In genomic region chr2:62743506-62743905, GRCh38 we compare ENCODE assay signal across 14 cellular contexts.
"Had no signal": no experiment of that assay in that cellular context is flagged by ENCODE, and none has a peak within 500 bp of the region (broad histone marks: within the 10 kb centered on the region; RNA-seq: fewer than 3 reads in every experiment).

No MANE protein-coding gene starts in this region.

- ATAC-seq: heart left ventricle; natural killer cell treated with Interleukin-12 subunit alpha and Interleukin-12 subunit beta and Interleukin-15 and Interleukin-18, amount 100 ng/mL, for 72 hours; sciatic nerve had no signal

- H3K9me3 Mint-ChIP-seq: central memory CD8-positive, alpha-beta T cell; natural killer cell treated with Interleukin-12 subunit alpha and Interleukin-12 subunit beta and Interleukin-15 and Interleukin-18, amount 100 ng/mL, for 72 hours; stimulated activated naive CD8-positive, alpha-beta T cell treated with anti-CD3 and anti-CD28 coated beads, Interleukin-15, Interleukin-2, amounts not matched to agents 100 ng/mL and 50 ng/mL, for 24 hours had no signal

- DNase-seq: activated CD4-positive, CD25-positive, alpha-beta regulatory T cell treated with anti-CD3 and anti-CD28 coated beads, Interleukin-2, amount 50 U/mL, for 72 hours; activated naive CD4-positive, alpha-beta T cell; anterior cingulate cortex; brain microvascular endothelial cell; cortex of kidney; effector CD4-positive, alpha-beta T cell; foreskin fibroblast; heart left ventricle; kidney; upper lobe of left lung had no signal

- H3K4me3 Mint-ChIP-seq: central memory CD8-positive, alpha-beta T cell; natural killer cell treated with Interleukin-12 subunit alpha and Interleukin-12 subunit beta and Interleukin-15 and Interleukin-18, amount 100 ng/mL, for 72 hours; stimulated activated naive CD8-positive, alpha-beta T cell treated with anti-CD3 and anti-CD28 coated beads, Interleukin-15, Interleukin-2, amounts not matched to agents 100 ng/mL and 50 ng/mL, for 24 hours had no signal

- H3K27me3 Mint-ChIP-seq: central memory CD8-positive, alpha-beta T cell; natural killer cell treated with Interleukin-12 subunit alpha and Interleukin-12 subunit beta and Interleukin-15 and Interleukin-18, amount 100 ng/mL, for 72 hours; stimulated activated naive CD8-positive, alpha-beta T cell treated with anti-CD3 and anti-CD28 coated beads, Interleukin-15, Interleukin-2, amounts not matched to agents 100 ng/mL and 50 ng/mL, for 24 hours had no signal

- H3K27ac Mint-ChIP-seq: natural killer cell treated with Interleukin-12 subunit alpha and Interleukin-12 subunit beta and Interleukin-15 and Interleukin-18, amount 100 ng/mL, for 72 hours; stimulated activated naive CD8-positive, alpha-beta T cell treated with anti-CD3 and anti-CD28 coated beads, Interleukin-15, Interleukin-2, amounts not matched to agents 100 ng/mL and 50 ng/mL, for 24 hours had no signal

- H3K36me3 Mint-ChIP-seq: natural killer cell treated with Interleukin-12 subunit alpha and Interleukin-12 subunit beta and Interleukin-15 and Interleukin-18, amount 100 ng/mL, for 72 hours had no signal
